Comparison of ENCODE assay signal across 10 cellular contexts in the genomic region with DNA sequence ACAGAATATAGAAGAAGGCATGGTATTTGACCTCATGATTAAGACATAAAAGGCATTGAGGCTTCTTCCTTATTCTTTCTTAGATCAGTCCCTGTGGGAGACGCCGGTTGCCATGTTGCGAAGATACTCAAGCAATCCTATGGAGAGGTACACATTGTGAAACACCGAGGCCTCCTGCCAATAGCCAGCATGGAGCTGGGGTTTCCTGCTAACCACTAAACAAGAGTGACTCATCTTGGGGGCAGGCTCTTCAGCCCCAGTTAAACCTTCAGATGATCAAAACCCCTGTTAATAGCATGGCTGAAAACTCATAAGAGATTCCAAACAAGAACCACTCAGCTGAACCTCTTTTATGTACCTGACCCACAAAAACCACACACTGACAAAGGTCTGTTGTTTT.
DNase-seq lines count a peak whose midpoint lies in the region; ATAC-seq lines count a peak whose summit lies in the region.
"Had no signal": no experiment of that assay in that cellular context is flagged by ENCODE, and none has a peak within 500 bp of the region (broad histone marks: within the 10 kb centered on the region; RNA-seq: fewer than 3 reads in every experiment).

No MANE protein-coding gene starts in this region.

- ATAC-seq in left cardiac atrium, result peak in 1 of 2 donors; percentile 44
- no peak for ATAC-seq in HG03439 (IDR thresholded peaks at IDR 0.05; ENCODE audit: unreplicated experiment)

- H3K4me1 ChIP-seq in SJCRH30, result no peaks in the 10 kb centered on the region
- H3K4me1 ChIP-seq: tibial nerve had no signal

- H3K27me3 ChIP-seq in SJCRH30, result no peaks in the 10 kb centered on the region
- H3K27me3 ChIP-seq: tibial nerve had no signal

- no peak overlapping the region for H3K27ac ChIP-seq in SJCRH30
- H3K27ac ChIP-seq: tibial nerve had no signal

- no peak overlapping the region for H3K4me3 ChIP-seq in SJCRH30
- H3K4me3 ChIP-seq: tibial nerve had no signal

- H3K9me3 ChIP-seq in SJCRH30 (replicated peaks), result no peaks in the 10 kb centered on the region
- H3K9me3 ChIP-seq: tibial nerve had no signal

- peak; percentile 48 for DNase-seq in left cardiac atrium
- no peak for DNase-seq in cardiac septum (ENCODE audit: low spot score)
- DNase-seq in RPMI7951 (ENCODE audit: low read depth), result peak; percentile 93
- peak; percentile 42 for DNase-seq in fibroblast of peridontal ligament (ENCODE audit: extremely low read depth)
- DNase-seq in stromal cell of bone marrow (ENCODE audit: low read depth), result peak; percentile 13
- no peak for DNase-seq in SJCRH30
- DNase-seq in activated CD8-positive, alpha-beta memory T cell treated with anti-CD3 and anti-CD28 coated beads for 24 hours, result no peak
- DNase-seq: NCI-H2081 treated with DMSO at 0.1 percent for 48 hours had no signal

- intact Hi-C loops in left cardiac atrium (cut with DNase I) (no loop called here), cardiac septum (cut with DNase I) (no loop called here)

- no peaks in the 10 kb centered on the region for H3K36me3 ChIP-seq in SJCRH30
- H3K36me3 ChIP-seq: tibial nerve had no signal

Comparison
In these comparisons a context has a peak if more than half of its experiments do, and no peak if none do; other contexts are left out.
1. DNase-seq: peak in left cardiac atrium (single experiment), RPMI7951 (single experiment), fibroblast of peridontal ligament (single experiment) and stromal cell of bone marrow (single experiment); none in cardiac septum (single experiment), SJCRH30 (0 of 2) and activated CD8-positive, alpha-beta memory T cell treated with anti-CD3 and anti-CD28 coated beads for 24 hours (single experiment).